Comparison of ENCODE assay signal across 14 cellular contexts in the genomic region with DNA sequence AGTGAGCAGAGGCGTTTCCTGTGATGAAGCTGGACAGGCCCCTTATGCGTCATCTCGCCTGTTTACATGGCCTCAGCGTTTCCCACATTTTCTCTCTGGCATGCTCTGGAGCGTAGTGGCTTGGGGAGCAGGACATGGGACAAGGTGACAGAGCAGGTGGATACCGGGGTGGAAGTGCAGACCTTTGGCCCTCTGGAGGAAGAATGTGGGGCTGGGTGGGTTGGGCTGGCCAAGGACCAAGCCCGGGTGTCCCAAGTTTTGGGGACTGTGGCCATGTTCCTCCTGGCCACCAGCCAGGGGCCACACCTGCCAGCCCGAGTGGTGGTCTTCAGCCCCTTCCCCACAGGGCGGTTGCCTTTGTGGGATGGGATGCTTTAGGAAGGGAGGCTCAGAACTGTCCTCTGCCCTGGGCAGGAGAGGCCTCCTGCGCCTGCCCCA.
"Had no signal": no experiment of that assay in that cellular context is flagged by ENCODE, and none has a peak within 500 bp of the region (broad histone marks: within the 10 kb centered on the region; RNA-seq: fewer than 3 reads in every experiment).

No MANE protein-coding gene starts in this region.

- H3K9me3 ChIP-seq: left lung, thoracic aorta, uterus had no signal

- H3K4me1 ChIP-seq: left lung, uterus had no signal

- DNase-seq: activated CD4-positive, alpha-beta T cell treated with anti-CD3 and anti-CD28 coated beads for 48 hours; activated naive CD8-positive, alpha-beta T cell treated with anti-CD3 and anti-CD28 coated beads for 36 hours; anterior cingulate cortex; foreskin fibroblast; mesenchymal stem cell; stimulated activated CD4-positive, alpha-beta T cell treated with anti-CD3 and anti-CD28 coated beads, Interleukin-2, amount 100 ng/mL, for 24 hours; stimulated activated naive CD8-positive, alpha-beta T cell treated with anti-CD3 and anti-CD28 coated beads, Interleukin-15, Interleukin-2, amounts not matched to agents 100 U/mL and 50 U/mL, for 24 hours; T1000; uterus had no signal

- ATAC-seq: left lung; stimulated activated naive CD8-positive, alpha-beta T cell treated with anti-CD3 and anti-CD28 coated beads, Interleukin-15, Interleukin-2, amounts not matched to agents 100 U/mL and 50 U/mL, for 24 hours had no signal

- H3K4me3 ChIP-seq: dorsolateral prefrontal cortex, left lung, thoracic aorta, uterus had no signal

- FAIRE-seq: endometrium had no signal

- H3K27me3 ChIP-seq: uterus had no signal

- H3K36me3 ChIP-seq: left lung, thoracic aorta, uterus had no signal

- H3K27ac ChIP-seq: dorsolateral prefrontal cortex, left lung, thoracic aorta, uterus, VCaP had no signal
